In genomic region chr18:48263913-48264506, GRCh38 we compare ENCODE assay signal across 20 cellular contexts.
DNase-seq lines count a peak whose midpoint lies in the region; ATAC-seq and TF ChIP-seq lines count a peak whose summit lies in the region.
"Had no signal": no experiment of that assay in that cellular context is flagged by ENCODE, and none has a peak within 500 bp of the region (broad histone marks: within the 10 kb centered on the region; RNA-seq: fewer than 3 reads in every experiment).

No MANE protein-coding gene starts in this region.

- CTCF ChIA-PET in MCF 10A (lab: Yijun Ruan, JAX), result interaction anchor here (0.6 kb wide), 1 partner anchor 1147 kb away, joined by 3 read pairs; no protein-coding TSS in a partner anchor

- DNase-seq in breast epithelium (ENCODE audit: low spot score in 2 of 2), result no peak
- no peak for DNase-seq in MCF 10A (ENCODE audit: unreplicated experiment)
- DNase-seq in RWPE2 (ENCODE audit: low spot score), result no peak
- peak; percentile 11 for DNase-seq in fibroblast of mammary gland (ENCODE audit: low read depth)
- DNase-seq in occipital lobe (lab: John Stamatoyannopoulos, UW), result no peak
- no peak for DNase-seq in NOMO-1 treated with dmso at 0.1 percent for 144 hours (lab: John Stamatoyannopoulos, UW; ENCODE audit: unreplicated experiment)
- DNase-seq in right cardiac atrium, result no peak
- DNase-seq in heart right ventricle, result no peak
- DNase-seq: activated CD8-positive, alpha-beta T cell treated with anti-CD3 and anti-CD28 coated beads for 36 hours; EL; immature natural killer cell; NCI-H2171 treated with DMSO at 0.1 percent for 48 hours; stimulated activated CD4-positive, alpha-beta T cell treated with anti-CD3 and anti-CD28 coated beads, Interleukin-1b, Interleukin-23, amount 100 ng/mL, for 48 hours had no signal

- no TSS peak for BruUV-seq in MCF 10A (replicated peaks; lab: Mats Ljungman, UMichigan)

- WGBS in right cardiac atrium, result 87% methylated on average over 5 of the region's 5 CpGs
- WGBS in heart right ventricle, 2 donors, result 85 to 92% methylated on average over 5 of the region's 5 CpGs

- TF ChIP-seq POLR2A in breast epithelium (IDR thresholded peaks at IDR 0.05), result no peak

- H3K9me3 ChIP-seq in breast epithelium (no peaks in the 10 kb centered on the region), RWPE2 (ENCODE audit: severe bottlenecking) (no peaks in the 10 kb centered on the region), right cardiac atrium (ENCODE audit: control insufficient read depth, low read length) (no peaks in the 10 kb centered on the region), heart right ventricle (no peaks in the 10 kb centered on the region)
- H3K9me3 ChIP-seq: adrenal gland, right atrium auricular region, thoracic aorta had no signal

- H3K27me3 Mint-ChIP-seq in MCF 10A (ENCODE audit: insufficient read depth, unreplicated experiment), result no peaks in the 10 kb centered on the region
- H3K27me3 Mint-ChIP-seq: activated CD8-positive, alpha-beta T cell treated with anti-CD3 and anti-CD28 coated beads for 36 hours had no signal

- no peaks in the 10 kb centered on the region for H3K36me3 Mint-ChIP-seq in MCF 10A (ENCODE audit: insufficient read depth, unreplicated experiment)
- H3K36me3 Mint-ChIP-seq: immature natural killer cell, mesothelial cell of epicardium, neural progenitor cell had no signal

- ATAC-seq in RWPE2 (ENCODE audit: low read depth) (peak; percentile 74), right cardiac atrium (no peak), heart right ventricle (no peak)
- ATAC-seq: activated CD8-positive, alpha-beta T cell treated with anti-CD3 and anti-CD28 coated beads for 36 hours; GM23338 had no signal

- H3K27ac ChIP-seq in breast epithelium, result peak overlapping the region; percentile 20 to 42
- H3K27ac ChIP-seq in RWPE2 (ENCODE audit: poor library complexity, severe bottlenecking), result no peak overlapping the region
- H3K27ac ChIP-seq in right cardiac atrium (ENCODE audit: low read length), result no peak overlapping the region
- H3K27ac ChIP-seq in heart right ventricle, result no peak overlapping the region
- H3K27ac ChIP-seq: neural progenitor cell, right atrium auricular region, SK-N-MC, thoracic aorta had no signal

- POLR2A ChIA-PET in MCF 10A (lab: Yijun Ruan, JAX), result no interaction called here

- H3K4me3 Mint-ChIP-seq in MCF 10A (ENCODE audit: unreplicated experiment), result no peak overlapping the region
- H3K4me3 Mint-ChIP-seq: activated CD8-positive, alpha-beta T cell treated with anti-CD3 and anti-CD28 coated beads for 36 hours; GM23338; immature natural killer cell; mesothelial cell of epicardium; neural progenitor cell had no signal

- H3K4me3 ChIP-seq in breast epithelium, result no peak overlapping the region
- no peak overlapping the region for H3K4me3 ChIP-seq in RWPE2 (ENCODE audit: severe bottlenecking)
- H3K4me3 ChIP-seq in fibroblast of mammary gland (ENCODE audit: control insufficient read depth, low read depth, low read length), result no peak overlapping the region
- H3K4me3 ChIP-seq in right cardiac atrium (ENCODE audit: low read length), result no peak overlapping the region
- H3K4me3 ChIP-seq in heart right ventricle, result no peak overlapping the region
- H3K4me3 ChIP-seq: adrenal gland, GM23338, neural progenitor cell, right atrium auricular region, SK-N-MC, thoracic aorta had no signal

- H3K4me1 ChIP-seq in breast epithelium (no peaks in the 10 kb centered on the region), RWPE2 (ENCODE audit: insufficient read depth, poor library complexity, severe bottlenecking) (no peaks in the 10 kb centered on the region), right cardiac atrium (ENCODE audit: control insufficient read depth, insufficient read depth, low read length) (peaks cover 2% of the 10 kb centered on the region), heart right ventricle (peaks cover 0 to 3% (median 0%) of the 10 kb centered on the region in 9 donors)
- H3K4me1 ChIP-seq: adrenal gland, right atrium auricular region had no signal

- H3K27me3 ChIP-seq in breast epithelium (no peaks in the 10 kb centered on the region), RWPE2 (ENCODE audit: insufficient read depth, poor library complexity, severe bottlenecking) (no peaks in the 10 kb centered on the region), right cardiac atrium (ENCODE audit: control insufficient read depth, insufficient read depth) (no peaks in the 10 kb centered on the region), heart right ventricle (no peaks in the 10 kb centered on the region)
- H3K27me3 ChIP-seq: adrenal gland, neural progenitor cell, right atrium auricular region had no signal

- intact Hi-C loops in breast epithelium (cut with DNase I; ENCODE audit: low total_unique reads), result no loop called here
- intact Hi-C loops in MCF 10A (cut with micrococcal nuclease), result no loop called here
- intact Hi-C loops in right cardiac atrium (cut with DNase I), result no loop called here
- intact Hi-C loops in heart right ventricle (cut with DNase I), result no loop called here

- no peaks in the 10 kb centered on the region for H3K9me3 Mint-ChIP-seq in MCF 10A (ENCODE audit: unreplicated experiment)
- H3K9me3 Mint-ChIP-seq: activated CD8-positive, alpha-beta T cell treated with anti-CD3 and anti-CD28 coated beads for 36 hours; GM23338; immature natural killer cell had no signal

- no peaks in the 10 kb centered on the region for H3K36me3 ChIP-seq in breast epithelium
- H3K36me3 ChIP-seq in RWPE2 (ENCODE audit: low read depth), result no peaks in the 10 kb centered on the region
- no peaks in the 10 kb centered on the region for H3K36me3 ChIP-seq in heart right ventricle
- H3K36me3 ChIP-seq: adrenal gland, neural progenitor cell, right atrium auricular region had no signal

- no peaks in the 10 kb centered on the region for H3K4me1 Mint-ChIP-seq in MCF 10A (ENCODE audit: insufficient read depth, unreplicated experiment)
- H3K4me1 Mint-ChIP-seq: GM23338, immature natural killer cell had no signal

- H3K27ac Mint-ChIP-seq in MCF 10A (ENCODE audit: low read depth, unreplicated experiment), result no peak overlapping the region
- H3K27ac Mint-ChIP-seq: activated CD8-positive, alpha-beta T cell treated with anti-CD3 and anti-CD28 coated beads for 36 hours; GM23338; immature natural killer cell; mesothelial cell of epicardium; neural progenitor cell had no signal

- TF ChIP-seq CTCF in breast epithelium (IDR thresholded peaks at IDR 0.05) (no peak), MCF 10A (IDR thresholded peaks at IDR 0.05; ENCODE audit: unreplicated experiment) (no peak), RWPE2 (IDR thresholded peaks at IDR 0.05; ENCODE audit: poor library complexity, severe bottlenecking) (no peak), fibroblast of mammary gland (conservative IDR thresholded peaks at IDR 0.05; ENCODE audit: control insufficient read depth, insufficient read depth, low read depth, low read length) (no peak), heart right ventricle (IDR thresholded peaks at IDR 0.05) (no peak)

Comparison
In these comparisons a context has a peak if more than half of its experiments do, and no peak if none do; other contexts are left out.
1. H3K27ac ChIP-seq: peak in breast epithelium (2 of 2); none in RWPE2 (single experiment), right cardiac atrium (single experiment) and heart right ventricle (0 of 10).